In the genomic region with DNA sequence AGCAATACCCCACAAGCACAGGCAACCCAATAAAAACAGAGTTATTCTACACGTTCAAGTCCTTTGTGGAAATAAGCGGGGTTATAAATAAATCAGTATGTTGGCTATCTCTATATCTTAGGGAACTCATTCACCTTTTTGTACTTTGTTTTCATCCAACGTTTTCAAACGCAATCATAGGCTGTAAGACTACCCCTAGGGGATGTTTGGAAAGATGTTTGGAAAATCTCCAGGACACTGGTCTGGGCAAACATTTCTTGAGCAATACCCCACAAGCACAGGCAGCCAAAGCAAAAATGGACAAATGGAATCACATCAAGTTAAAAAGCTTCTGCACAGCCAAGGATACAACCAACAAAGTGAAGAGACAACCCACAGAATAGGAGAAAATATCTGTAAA, we compare ENCODE assay signal across 1 cellular context.
TF ChIP-seq lines count a peak whose summit lies in the region.

No MANE protein-coding gene starts in this region.

TF ChIP-seq in GM23338, 12 proteins besides CTCF, POLR2A, EP300 and RAD21 (continued from another document):
- TF ChIP-seq, protein P1, sequence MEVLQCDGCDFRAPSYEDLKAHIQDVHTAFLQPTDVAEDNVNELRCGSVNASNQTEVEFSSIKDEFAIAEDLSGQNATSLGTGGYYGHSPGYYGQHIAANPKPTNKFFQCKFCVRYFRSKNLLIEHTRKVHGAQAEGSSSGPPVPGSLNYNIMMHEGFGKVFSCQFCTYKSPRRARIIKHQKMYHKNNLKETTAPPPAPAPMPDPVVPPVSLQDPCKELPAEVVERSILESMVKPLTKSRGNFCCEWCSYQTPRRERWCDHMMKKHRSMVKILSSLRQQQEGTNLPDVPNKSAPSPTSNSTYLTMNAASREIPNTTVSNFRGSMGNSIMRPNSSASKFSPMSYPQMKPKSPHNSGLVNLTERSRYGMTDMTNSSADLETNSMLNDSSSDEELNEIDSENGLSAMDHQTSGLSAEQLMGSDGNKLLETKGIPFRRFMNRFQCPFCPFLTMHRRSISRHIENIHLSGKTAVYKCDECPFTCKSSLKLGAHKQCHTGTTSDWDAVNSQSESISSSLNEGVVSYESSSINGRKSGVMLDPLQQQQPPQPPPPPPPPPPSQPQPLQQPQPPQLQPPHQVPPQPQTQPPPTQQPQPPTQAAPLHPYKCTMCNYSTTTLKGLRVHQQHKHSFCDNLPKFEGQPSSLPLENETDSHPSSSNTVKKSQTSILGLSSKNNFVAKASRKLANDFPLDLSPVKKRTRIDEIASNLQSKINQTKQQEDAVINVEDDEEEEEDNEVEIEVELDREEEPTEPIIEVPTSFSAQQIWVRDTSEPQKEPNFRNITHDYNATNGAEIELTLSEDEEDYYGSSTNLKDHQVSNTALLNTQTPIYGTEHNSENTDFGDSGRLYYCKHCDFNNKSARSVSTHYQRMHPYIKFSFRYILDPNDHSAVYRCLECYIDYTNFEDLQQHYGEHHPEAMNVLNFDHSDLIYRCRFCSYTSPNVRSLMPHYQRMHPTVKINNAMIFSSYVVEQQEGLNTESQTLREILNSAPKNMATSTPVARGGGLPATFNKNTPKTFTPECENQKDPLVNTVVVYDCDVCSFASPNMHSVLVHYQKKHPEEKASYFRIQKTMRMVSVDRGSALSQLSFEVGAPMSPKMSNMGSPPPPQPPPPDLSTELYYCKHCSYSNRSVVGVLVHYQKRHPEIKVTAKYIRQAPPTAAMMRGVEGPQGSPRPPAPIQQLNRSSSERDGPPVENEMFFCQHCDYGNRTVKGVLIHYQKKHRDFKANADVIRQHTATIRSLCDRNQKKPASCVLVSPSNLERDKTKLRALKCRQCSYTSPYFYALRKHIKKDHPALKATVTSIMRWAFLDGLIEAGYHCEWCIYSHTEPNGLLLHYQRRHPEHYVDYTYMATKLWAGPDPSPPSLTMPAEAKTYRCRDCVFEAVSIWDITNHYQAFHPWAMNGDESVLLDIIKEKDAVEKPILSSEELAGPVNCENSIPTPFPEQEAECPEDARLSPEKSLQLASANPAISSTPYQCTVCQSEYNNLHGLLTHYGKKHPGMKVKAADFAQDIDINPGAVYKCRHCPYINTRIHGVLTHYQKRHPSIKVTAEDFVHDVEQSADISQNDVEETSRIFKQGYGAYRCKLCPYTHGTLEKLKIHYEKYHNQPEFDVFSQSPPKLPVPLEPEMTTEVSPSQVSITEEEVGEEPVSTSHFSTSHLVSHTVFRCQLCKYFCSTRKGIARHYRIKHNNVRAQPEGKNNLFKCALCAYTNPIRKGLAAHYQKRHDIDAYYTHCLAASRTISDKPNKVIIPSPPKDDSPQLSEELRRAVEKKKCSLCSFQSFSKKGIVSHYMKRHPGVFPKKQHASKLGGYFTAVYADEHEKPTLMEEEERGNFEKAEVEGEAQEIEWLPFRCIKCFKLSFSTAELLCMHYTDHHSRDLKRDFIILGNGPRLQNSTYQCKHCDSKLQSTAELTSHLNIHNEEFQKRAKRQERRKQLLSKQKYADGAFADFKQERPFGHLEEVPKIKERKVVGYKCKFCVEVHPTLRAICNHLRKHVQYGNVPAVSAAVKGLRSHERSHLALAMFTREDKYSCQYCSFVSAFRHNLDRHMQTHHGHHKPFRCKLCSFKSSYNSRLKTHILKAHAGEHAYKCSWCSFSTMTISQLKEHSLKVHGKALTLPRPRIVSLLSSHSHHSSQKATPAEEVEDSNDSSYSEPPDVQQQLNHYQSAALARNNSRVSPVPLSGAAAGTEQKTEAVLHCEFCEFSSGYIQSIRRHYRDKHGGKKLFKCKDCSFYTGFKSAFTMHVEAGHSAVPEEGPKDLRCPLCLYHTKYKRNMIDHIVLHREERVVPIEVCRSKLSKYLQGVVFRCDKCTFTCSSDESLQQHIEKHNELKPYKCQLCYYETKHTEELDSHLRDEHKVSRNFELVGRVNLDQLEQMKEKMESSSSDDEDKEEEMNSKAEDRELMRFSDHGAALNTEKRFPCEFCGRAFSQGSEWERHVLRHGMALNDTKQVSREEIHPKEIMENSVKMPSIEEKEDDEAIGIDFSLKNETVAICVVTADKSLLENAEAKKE (CRISPR knock-in tag; IDR thresholded peaks at IDR 0.05), result no peak
- TF ChIP-seq POLR2AphosphoS5 (IDR thresholded peaks at IDR 0.05; ENCODE audit: low read depth) (no peak), JUNB (IDR thresholded peaks at IDR 0.05; ENCODE audit: unreplicated experiment) (no peak), ZNF331 (CRISPR knock-in tag; IDR thresholded peaks at IDR 0.05; ENCODE audit: low read depth) (no peak), ZNF114 (CRISPR knock-in tag; IDR thresholded peaks at IDR 0.05) (no peak)
TF ChIP-seq in GM23338: peak in this region for 0.
